In the genomic region with DNA sequence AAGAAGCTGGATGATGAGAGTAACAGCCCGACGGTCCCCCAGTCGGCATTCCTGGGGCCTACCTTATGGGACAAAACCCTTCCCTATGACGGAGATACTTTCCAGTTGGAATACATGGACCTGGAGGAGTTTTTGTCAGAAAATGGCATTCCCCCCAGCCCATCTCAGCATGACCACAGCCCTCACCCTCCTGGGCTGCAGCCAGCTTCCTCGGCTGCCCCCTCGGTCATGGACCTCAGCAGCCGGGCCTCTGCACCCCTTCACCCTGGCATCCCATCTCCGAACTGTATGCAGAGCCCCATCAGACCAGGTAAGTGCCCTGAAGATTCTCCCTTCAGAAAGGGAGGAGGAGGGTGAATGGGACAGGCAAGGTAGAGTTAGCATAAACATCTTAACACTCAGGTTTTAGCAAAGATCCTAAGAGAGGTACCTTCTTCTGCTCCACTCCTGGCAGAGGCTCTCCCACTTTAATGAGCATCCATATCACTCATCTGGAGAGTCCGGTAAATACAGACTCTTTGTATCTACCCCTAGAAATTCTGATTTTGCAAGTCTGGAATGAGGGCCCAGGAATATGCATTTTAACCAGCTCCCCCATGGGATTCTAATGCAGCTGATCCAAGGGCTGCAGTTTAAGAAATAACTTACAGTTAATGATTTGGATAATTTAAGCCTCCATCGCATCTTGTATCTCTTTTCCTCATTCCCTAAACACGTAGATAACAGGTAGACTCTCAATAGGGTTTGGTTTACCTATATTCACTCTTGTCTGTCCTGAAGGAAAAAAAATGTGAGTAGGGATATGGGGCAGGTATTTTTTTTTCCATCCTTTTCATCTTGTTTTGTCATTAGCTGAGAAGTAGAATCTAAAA, we compare ENCODE assay signal across 20 cellular contexts. TPM values are rescaled to one million over a fixed set of nuclear protein-coding genes. Genes with fewer than 3 reads are reported as not detected.
DNase-seq lines count a peak whose midpoint lies in the region; ATAC-seq and TF ChIP-seq lines count a peak whose summit lies in the region.
"Had no signal": no experiment of that assay in that cellular context is flagged by ENCODE, and none has a peak within 500 bp of the region (broad histone marks: within the 10 kb centered on the region; RNA-seq: fewer than 3 reads in every experiment).

No MANE protein-coding gene starts in this region.

- H3K27ac ChIP-seq in muscle layer of colon (ENCODE audit: low read depth, low read length) (peak overlapping the region; percentile 63), thyroid gland (peak overlapping the region; percentile 84 to 91 (median 88))
- H3K27ac ChIP-seq: foreskin keratinocyte, SJCRH30 had no signal

- no peaks in the 10 kb centered on the region for H3K9me3 ChIP-seq in endocrine pancreas (ENCODE audit: control insufficient read depth, low read length)
- H3K9me3 ChIP-seq in muscle layer of colon (ENCODE audit: low read length), result no peaks in the 10 kb centered on the region
- no peaks in the 10 kb centered on the region for H3K9me3 ChIP-seq in thyroid gland
- H3K9me3 ChIP-seq: SJCRH30 had no signal

- intact Hi-C loops in thyroid gland (cut with DNase I), result no loop called here

- no peak for ATAC-seq in HG02870 (IDR thresholded peaks at IDR 0.05; ENCODE audit: unreplicated experiment)
- ATAC-seq: activated T-cell treated with anti-CD3 and anti-CD28 coated beads, Interleukin-2, amount 50 U/mL, for 4 hours; CD8-positive, alpha-beta T cell; foreskin keratinocyte; PC-3; stimulated activated effector memory CD8-positive, alpha-beta T cell treated with anti-CD3 and anti-CD28 coated beads, Interleukin-12 subunit alpha, Interleukin-12 subunit beta, amount 100 ng/mL, for 72 hours had no signal

- DNase-seq in GM06990 (ENCODE audit: extremely low read depth, insufficient read length) (peak; percentile 1), thyroid gland (no peak), NCI-H1417 (lab: John Stamatoyannopoulos, UW) (no peak), NCI-H146 treated with DMSO at 0.1 percent for 48 hours (lab: John Stamatoyannopoulos, UW; ENCODE audit: unreplicated experiment) (no peak), T-helper 9 cell (no peak)
- DNase-seq: activated naive CD4-positive, alpha-beta T cell treated with anti-CD3 and anti-CD28 coated beads, Interleukin-2, amount 50 U/mL, for 16 hours; activated T-cell treated with anti-CD3 and anti-CD28 coated beads, Interleukin-2, amount 50 U/mL, for 4 hours; CD8-positive, alpha-beta T cell; cortex of kidney; foreskin keratinocyte; IMR-90; NCI-H1436; NCI-H2171 treated with DMSO at 0.1 percent for 48 hours; PC-3; retina; SJCRH30 had no signal

- WGBS in thyroid gland, 2 donors, result 76 to 87% methylated on average over 11 of the region's 11 CpGs

- peaks cover 24% of the 10 kb centered on the region for H3K4me1 ChIP-seq in endocrine pancreas (ENCODE audit: control insufficient read depth, insufficient read depth, low read length)
- peaks cover 55% of the 10 kb centered on the region for H3K4me1 ChIP-seq in muscle layer of colon (ENCODE audit: insufficient read depth, low read length)
- peaks cover 40 to 45% of the 10 kb centered on the region in 2 donors for H3K4me1 ChIP-seq in thyroid gland
- H3K4me1 ChIP-seq: foreskin keratinocyte, SJCRH30 had no signal

- no peak overlapping the region for H3K4me3 ChIP-seq in GM06990 (replicated peaks; ENCODE audit: low read depth, low read length)
- peak overlapping the region; percentile 2 for H3K4me3 ChIP-seq in endocrine pancreas (ENCODE audit: control insufficient read depth, insufficient read depth, low read length)
- H3K4me3 ChIP-seq in muscle layer of colon (ENCODE audit: low read depth in 1 of 2, low read length in 2 of 2), result peak overlapping the region; percentile 44 to 76
- H3K4me3 ChIP-seq in thyroid gland (replicated peaks in 1 of 3), result peak overlapping the region in 1 of 3 donors; percentile 4
- H3K4me3 ChIP-seq: SJCRH30 had no signal

- TF ChIP-seq CTCF in GM06990 (IDR thresholded peaks at IDR 0.05; ENCODE audit: insufficient read depth, low read length, poor library complexity, severe bottlenecking) (no peak), thyroid gland (IDR thresholded peaks at IDR 0.05) (no peak)

- no peak for TF ChIP-seq POLR2A in thyroid gland (IDR thresholded peaks at IDR 0.05)

- H3K36me3 ChIP-seq in GM06990 (ENCODE audit: control insufficient read depth, insufficient read depth, low read length), result no peaks in the 10 kb centered on the region
- no peaks in the 10 kb centered on the region for H3K36me3 ChIP-seq in endocrine pancreas (ENCODE audit: control insufficient read depth, insufficient read depth, low read length)
- peaks cover 18% of the 10 kb centered on the region for H3K36me3 ChIP-seq in muscle layer of colon (ENCODE audit: insufficient read depth, low read length)
- H3K36me3 ChIP-seq in thyroid gland, result no peaks in the 10 kb centered on the region
- H3K36me3 ChIP-seq: SJCRH30 had no signal

- H3K9ac ChIP-seq in endocrine pancreas (ENCODE audit: control insufficient read depth, insufficient read depth, low read length), result no peak overlapping the region
- H3K9ac ChIP-seq in muscle layer of colon (ENCODE audit: low read length), result peak overlapping the region; percentile 31

- no peaks in the 10 kb centered on the region; the same call in 1 of the 2 replicates for H3K27me3 ChIP-seq in GM06990 (replicated peaks; ENCODE audit: control insufficient read depth, insufficient read depth, low read length)
- H3K27me3 ChIP-seq in endocrine pancreas (ENCODE audit: control insufficient read depth, insufficient read depth, low read length), result no peaks in the 10 kb centered on the region
- peaks cover 0 to 7% of the 10 kb centered on the region in 2 donors for H3K27me3 ChIP-seq in muscle layer of colon (ENCODE audit: control insufficient read depth in 1 of 2, insufficient read depth in 2 of 2, low read length in 2 of 2)
- H3K27me3 ChIP-seq in thyroid gland, result no peaks in the 10 kb centered on the region
- H3K27me3 ChIP-seq: SJCRH30 had no signal

RNA-seq across cellular contexts. Expression of a gene that starts 3.3 kb away (rescaled TPM):
- total RNA-seq in thyroid gland, result 10 to 100 TPM; 39.4 to 54.1 (median 51.7) TPM
